Comparison of ENCODE assay signal across 12 cellular contexts in genomic region chr2:204108874-204109295, GRCh38.
DNase-seq lines count a peak whose midpoint lies in the region; ATAC-seq, FAIRE-seq and TF ChIP-seq lines count a peak whose summit lies in the region.
"Had no signal": no experiment of that assay in that cellular context is flagged by ENCODE, and none has a peak within 500 bp of the region (broad histone marks: within the 10 kb centered on the region; RNA-seq: fewer than 3 reads in every experiment).

No MANE protein-coding gene starts in this region.

- H3K9me3 ChIP-seq in endothelial cell of umbilical vein (replicated peaks; ENCODE audit: control insufficient read depth, insufficient read depth, low read length): no peaks in the 10 kb centered on the region
- H3K9me3 ChIP-seq: ascending aorta had no signal

- peaks cover 3% of the 10 kb centered on the region for H3K36me3 Mint-ChIP-seq in activated CD8-positive, alpha-beta memory T cell treated with anti-CD3 and anti-CD28 coated beads, Interleukin-2, amount 10 ng/mL, durations not matched to agents 7 days and 5 days
- peaks cover 3% of the 10 kb centered on the region for H3K36me3 Mint-ChIP-seq in activated CD4-positive, alpha-beta T cell treated with anti-CD3 and anti-CD28 coated beads, Interleukin-2, amount 10 ng/mL, durations not matched to agents 7 days and 5 days (ENCODE audit: low read depth)

- peak; percentile 25 for ATAC-seq in activated CD8-positive, alpha-beta memory T cell treated with anti-CD3 and anti-CD28 coated beads, Interleukin-2, amount 10 ng/mL, durations not matched to agents 7 days and 5 days
- ATAC-seq in HG03354 (IDR thresholded peaks at IDR 0.05; ENCODE audit: poor library complexity, severe bottlenecking, unreplicated experiment) (no peak), GM21723 (IDR thresholded peaks at IDR 0.05; ENCODE audit: unreplicated experiment) (no peak)

- H3K9me3 Mint-ChIP-seq in activated CD8-positive, alpha-beta memory T cell treated with anti-CD3 and anti-CD28 coated beads, Interleukin-2, amount 10 ng/mL, durations not matched to agents 7 days and 5 days (ENCODE audit: low read depth): no peaks in the 10 kb centered on the region
- no peaks in the 10 kb centered on the region for H3K9me3 Mint-ChIP-seq in activated CD4-positive, alpha-beta T cell treated with anti-CD3 and anti-CD28 coated beads, Interleukin-2, amount 10 ng/mL, durations not matched to agents 7 days and 5 days
- H3K9me3 Mint-ChIP-seq: activated B cell treated with CpG ODN at 0.5 μM for 24 hours had no signal

- intact Hi-C loops in endothelial cell of umbilical vein (cut with micrococcal nuclease): loop anchor here (1.0 to 5.0 kb wide), 11 partner anchors 36 to 1838 kb away; no protein-coding TSS in a partner anchor

- POLR2A ChIA-PET in activated CD4-positive, alpha-beta T cell treated with anti-CD3 and anti-CD28 coated beads, Interleukin-2, amount 10 ng/mL, durations not matched to agents 7 days and 5 days (lab: Charles Lee): no interaction called here
- POLR2A ChIA-PET in endothelial cell of umbilical vein (lab: Charles Lee): interaction anchor here (2.2 kb wide), 1 partner anchor 1573 kb away, joined by 11 read pairs; the partner anchor contains the start of gene NRP2

- no peaks in the 10 kb centered on the region for H3K79me2 ChIP-seq in endothelial cell of umbilical vein (ENCODE audit: control insufficient read depth, insufficient read depth, low read length)

- dilution Hi-C loops in endothelial cell of umbilical vein (cut with MboI; ENCODE audit: extremely low pct_ligation_motif_present, low sequenced_read_pairs): no loop called here

- BruUV-seq in endothelial cell of umbilical vein (replicated peaks; lab: Mats Ljungman, UMichigan): no TSS peak

- H3K27me3 Mint-ChIP-seq in activated CD8-positive, alpha-beta memory T cell treated with anti-CD3 and anti-CD28 coated beads, Interleukin-2, amount 10 ng/mL, durations not matched to agents 7 days and 5 days: peaks cover 16% of the 10 kb centered on the region
- peaks cover 4% of the 10 kb centered on the region for H3K27me3 Mint-ChIP-seq in activated CD4-positive, alpha-beta T cell treated with anti-CD3 and anti-CD28 coated beads, Interleukin-2, amount 10 ng/mL, durations not matched to agents 7 days and 5 days

- no peaks in the 10 kb centered on the region for H3K9me1 ChIP-seq in endothelial cell of umbilical vein (replicated peaks; ENCODE audit: control insufficient read depth, extremely low read depth, insufficient read depth, low read length)

- H3K27ac Mint-ChIP-seq in activated CD8-positive, alpha-beta memory T cell treated with anti-CD3 and anti-CD28 coated beads, Interleukin-2, amount 10 ng/mL, durations not matched to agents 7 days and 5 days: peak overlapping the region; percentile 90
- H3K27ac Mint-ChIP-seq in activated CD4-positive, alpha-beta T cell treated with anti-CD3 and anti-CD28 coated beads, Interleukin-2, amount 10 ng/mL, durations not matched to agents 7 days and 5 days: peak overlapping the region; percentile 85
- H3K27ac Mint-ChIP-seq: activated B cell treated with CpG ODN at 0.5 μM for 24 hours had no signal

- H3K4me1 ChIP-seq in endothelial cell of umbilical vein (ENCODE audit: control insufficient read depth, extremely low read depth, insufficient read depth, low read length): peaks cover 53% of the 10 kb centered on the region

- peaks cover 71% of the 10 kb centered on the region for H3K4me1 Mint-ChIP-seq in activated CD8-positive, alpha-beta memory T cell treated with anti-CD3 and anti-CD28 coated beads, Interleukin-2, amount 10 ng/mL, durations not matched to agents 7 days and 5 days
- H3K4me1 Mint-ChIP-seq in activated CD4-positive, alpha-beta T cell treated with anti-CD3 and anti-CD28 coated beads, Interleukin-2, amount 10 ng/mL, durations not matched to agents 7 days and 5 days: peaks cover 76% of the 10 kb centered on the region

- CTCF ChIA-PET in activated CD8-positive, alpha-beta memory T cell treated with anti-CD3 and anti-CD28 coated beads, Interleukin-2, amount 10 ng/mL, durations not matched to agents 7 days and 5 days (lab: Charles Lee): interaction anchor here (0.6 to 3.2 kb wide), 7 partner anchors 10 to 218 kb away, joined by 3 to 26 read pairs (median 4); no protein-coding TSS in a partner anchor
- CTCF ChIA-PET in activated CD4-positive, alpha-beta T cell treated with anti-CD3 and anti-CD28 coated beads, Interleukin-2, amount 10 ng/mL, durations not matched to agents 7 days and 5 days (lab: Charles Lee): interaction anchor here (0.6 to 1.3 kb wide), 3 partner anchors 28 to 69 kb away, joined by 3 to 4 read pairs (median 3); no protein-coding TSS in a partner anchor
- CTCF ChIA-PET in endothelial cell of umbilical vein (lab: Charles Lee): interaction anchor here (0.7 to 3.5 kb wide), 12 partner anchors 32 to 1817 kb away, joined by 3 to 36 read pairs (median 4); no protein-coding TSS in a partner anchor

- no peaks in the 10 kb centered on the region for H4K20me1 ChIP-seq in endothelial cell of umbilical vein (replicated peaks; ENCODE audit: control insufficient read depth, extremely low read depth, insufficient read depth, low read length)

- H3K4me3 ChIP-seq in endothelial cell of umbilical vein (replicated peaks in 1 of 3; ENCODE audit: insufficient read depth in 1 of 3, low read depth in 1 of 3, low read length in 3 of 3): no peak overlapping the region
- H3K4me3 ChIP-seq: ascending aorta had no signal

- H3K27me3 ChIP-seq in endothelial cell of umbilical vein (ENCODE audit: control insufficient read depth in 2 of 2, insufficient read depth in 2 of 2, low read length in 2 of 2): no peaks in the 10 kb centered on the region
- H3K27me3 ChIP-seq: ascending aorta had no signal

- peak overlapping the region; percentile 53 for H3K9ac ChIP-seq in endothelial cell of umbilical vein (replicated peaks; ENCODE audit: extremely low read depth, insufficient read depth, low read length)

- no peak for FAIRE-seq in endothelial cell of umbilical vein (lab: Jason Lieb, UNC)

- H3K4me3 Mint-ChIP-seq in activated CD8-positive, alpha-beta memory T cell treated with anti-CD3 and anti-CD28 coated beads, Interleukin-2, amount 10 ng/mL, durations not matched to agents 7 days and 5 days: peak overlapping the region; percentile 70
- H3K4me3 Mint-ChIP-seq in activated CD4-positive, alpha-beta T cell treated with anti-CD3 and anti-CD28 coated beads, Interleukin-2, amount 10 ng/mL, durations not matched to agents 7 days and 5 days: peak overlapping the region; percentile 56
- H3K4me3 Mint-ChIP-seq: activated B cell treated with CpG ODN at 0.5 μM for 24 hours had no signal

- H2AFZ ChIP-seq in endothelial cell of umbilical vein (ENCODE audit: low read depth, low read length): peak overlapping the region; percentile 81

- peak overlapping the region; percentile 30 for H3K4me2 ChIP-seq in endothelial cell of umbilical vein (ENCODE audit: insufficient read depth, low read length)

- TF ChIP-seq POLR2A in endothelial cell of umbilical vein (IDR thresholded peaks at IDR 0.05; ENCODE audit: low read depth, low read length): no peak

- TF ChIP-seq CTCF in endothelial cell of umbilical vein (IDR thresholded peaks at IDR 0.05; ENCODE audit: extremely low read depth in 1 of 2, insufficient read depth in 1 of 2, low read depth in 1 of 2, low read length in 2 of 2): no peak

- H3K36me3 ChIP-seq in endothelial cell of umbilical vein (ENCODE audit: control insufficient read depth in 2 of 2, extremely low read depth in 1 of 2, insufficient read depth in 2 of 2, low read length in 2 of 2): no peaks in the 10 kb centered on the region
- H3K36me3 ChIP-seq: ascending aorta had no signal

- H3K27ac ChIP-seq in endothelial cell of umbilical vein (ENCODE audit: insufficient read depth, low read depth, low read length): peak overlapping the region; percentile 74
- H3K27ac ChIP-seq: ascending aorta, epithelial cell of prostate had no signal

- DNase-seq in activated CD8-positive, alpha-beta memory T cell treated with anti-CD3 and anti-CD28 coated beads, Interleukin-2, amount 10 ng/mL, durations not matched to agents 7 days and 5 days: peak; percentile 60
- no peak for DNase-seq in activated CD8-positive, alpha-beta memory T cell treated with anti-CD3 and anti-CD28 coated beads for 24 hours
- DNase-seq in activated CD4-positive, alpha-beta T cell treated with anti-CD3 and anti-CD28 coated beads, Interleukin-2, amount 10 ng/mL, durations not matched to agents 7 days and 5 days: peak; percentile 24
- no peak for DNase-seq in endothelial cell of umbilical vein (ENCODE audit: low read depth, low spot score)
- DNase-seq in stimulated activated CD4-positive, alpha-beta T cell treated with anti-CD3 and anti-CD28 coated beads, TNF-alpha, amount 100 ng/mL, for 48 hours (ENCODE audit: low read depth in 3 of 3): peak in 2 of 3 donors; percentile 10 to 29
- DNase-seq in 8988T: no peak
- DNase-seq: activated B cell treated with CpG ODN at 0.5 μM for 24 hours, NCI-H1048 had no signal

TF ChIP-seq in endothelial cell of umbilical vein, 7 proteins besides CTCF, POLR2A, EP300 and RAD21:
- TF ChIP-seq MAX (IDR thresholded peaks at IDR 0.05; ENCODE audit: insufficient read depth, insufficient read length): no peak
- no peak for TF ChIP-seq GATA2 (IDR thresholded peaks at IDR 0.05; ENCODE audit: insufficient read depth, insufficient read length, low read depth, low read length)
- no peak for TF ChIP-seq FOS (IDR thresholded peaks at IDR 0.05; ENCODE audit: borderline replicate concordance, insufficient read depth, low read length)
- no peak for TF ChIP-seq POLR2AphosphoS5 (IDR thresholded peaks at IDR 0.05; ENCODE audit: insufficient read depth, low read depth, low read length)
TF ChIP-seq in endothelial cell of umbilical vein: peak in this region for 0.

Comparison
In these comparisons a context has a peak if more than half of its experiments do, and no peak if none do; other contexts are left out.
1. DNase-seq: peak in activated CD8-positive, alpha-beta memory T cell treated with anti-CD3 and anti-CD28 coated beads, Interleukin-2, amount 10 ng/mL, durations not matched to agents 7 days and 5 days (single experiment), activated CD4-positive, alpha-beta T cell treated with anti-CD3 and anti-CD28 coated beads, Interleukin-2, amount 10 ng/mL, durations not matched to agents 7 days and 5 days (single experiment) and stimulated activated CD4-positive, alpha-beta T cell treated with anti-CD3 and anti-CD28 coated beads, TNF-alpha, amount 100 ng/mL, for 48 hours (2 of 3); none in activated CD8-positive, alpha-beta memory T cell treated with anti-CD3 and anti-CD28 coated beads for 24 hours (single experiment), endothelial cell of umbilical vein (single experiment) and 8988T (single experiment).